1 cellular context compared by ENCODE assay signal in the genomic region with DNA sequence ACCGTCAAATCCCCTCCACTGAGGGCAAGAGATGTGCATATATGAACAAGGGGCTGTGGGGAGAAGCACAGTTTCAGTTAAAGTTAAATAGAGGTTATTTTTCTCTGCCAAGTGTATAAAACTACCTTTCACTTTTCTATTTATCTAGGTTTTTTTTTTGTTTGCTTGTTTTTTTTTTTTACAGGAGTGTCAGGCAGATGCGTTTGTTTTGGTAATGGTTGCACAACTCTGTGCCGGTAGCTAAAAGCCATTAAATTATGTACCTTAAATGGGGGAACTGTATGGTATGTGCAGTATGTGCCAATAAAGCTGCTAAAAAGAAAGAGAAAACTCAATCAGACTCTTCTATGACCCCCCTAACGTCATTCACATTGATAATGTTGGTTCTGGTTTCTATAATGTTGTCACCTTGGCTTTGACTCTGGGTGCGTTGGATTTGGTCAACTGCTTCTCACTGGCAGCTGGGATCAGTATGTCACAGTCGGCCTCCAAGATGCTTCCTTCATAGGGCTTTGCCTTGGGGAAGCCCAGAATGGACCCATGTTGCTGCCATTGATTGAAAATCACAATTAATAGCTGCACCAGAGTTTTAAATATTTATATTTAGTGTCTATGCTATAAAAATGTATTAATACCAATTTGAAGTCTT.
TF ChIP-seq lines count a peak whose summit lies in the region.

No MANE protein-coding gene starts in this region.

TF ChIP-seq in HepG2, 621 proteins besides CTCF, POLR2A, EP300 and RAD21 (continues in another document):
- TF ChIP-seq, protein P1, sequence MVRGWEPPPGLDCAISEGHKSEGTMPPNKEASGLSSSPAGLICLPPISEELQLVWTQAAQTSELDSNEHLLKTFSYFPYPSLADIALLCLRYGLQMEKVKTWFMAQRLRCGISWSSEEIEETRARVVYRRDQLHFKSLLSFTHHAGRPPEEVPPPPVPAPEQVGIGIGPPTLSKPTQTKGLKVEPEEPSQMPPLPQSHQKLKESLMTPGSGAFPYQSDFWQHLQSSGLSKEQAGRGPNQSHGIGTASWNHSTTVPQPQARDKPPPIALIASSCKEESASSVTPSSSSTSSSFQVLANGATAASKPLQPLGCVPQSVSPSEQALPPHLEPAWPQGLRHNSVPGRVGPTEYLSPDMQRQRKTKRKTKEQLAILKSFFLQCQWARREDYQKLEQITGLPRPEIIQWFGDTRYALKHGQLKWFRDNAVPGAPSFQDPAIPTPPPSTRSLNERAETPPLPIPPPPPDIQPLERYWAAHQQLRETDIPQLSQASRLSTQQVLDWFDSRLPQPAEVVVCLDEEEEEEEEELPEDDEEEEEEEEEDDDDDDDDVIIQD (CRISPR knock-in tag; IDR thresholded peaks at IDR 0.05; ENCODE audit: low read depth), result no peak
- TF ChIP-seq ZNF768 (CRISPR knock-in tag; IDR thresholded peaks at IDR 0.05) (no peak), ZNF614 (CRISPR knock-in tag; IDR thresholded peaks at IDR 0.05; ENCODE audit: borderline replicate concordance) (no peak), RARG (CRISPR knock-in tag; IDR thresholded peaks at IDR 0.05; ENCODE audit: low read depth) (no peak), ZNF335 (CRISPR knock-in tag; IDR thresholded peaks at IDR 0.05) (no peak), ZNF251 (CRISPR knock-in tag; IDR thresholded peaks at IDR 0.05) (no peak), HOXA7 (CRISPR knock-in tag; IDR thresholded peaks at IDR 0.05) (no peak), ZNF12 (CRISPR knock-in tag; IDR thresholded peaks at IDR 0.05) (peak; percentile 98), TP53 (CRISPR knock-in tag; conservative IDR thresholded peaks at IDR 0.05) (no peak), BORCS8-MEF2B (CRISPR knock-in tag; IDR thresholded peaks at IDR 0.05) (no peak), SMYD3 (CRISPR knock-in tag; IDR thresholded peaks at IDR 0.05) (no peak), TCF7 (IDR thresholded peaks at IDR 0.05; ENCODE audit: low read depth) (no peak; the same call in 1 of the 2 replicates), ZNF570 (CRISPR knock-in tag; IDR thresholded peaks at IDR 0.05; ENCODE audit: borderline replicate concordance) (no peak), ZNF816 (CRISPR knock-in tag; IDR thresholded peaks at IDR 0.05; ENCODE audit: borderline replicate concordance) (no peak), HMG20B (CRISPR knock-in tag; conservative IDR thresholded peaks at IDR 0.05) (no peak), SETDB1 (CRISPR knock-in tag; IDR thresholded peaks at IDR 0.05; ENCODE audit: borderline replicate concordance) (no peak), NR3C1 (CRISPR knock-in tag; IDR thresholded peaks at IDR 0.05) (no peak), ZNF326 (CRISPR knock-in tag; IDR thresholded peaks at IDR 0.05; ENCODE audit: borderline replicate concordance) (no peak), ZNF564 (CRISPR knock-in tag; IDR thresholded peaks at IDR 0.05) (no peak), SPEN (CRISPR knock-in tag; IDR thresholded peaks at IDR 0.05; ENCODE audit: low read depth) (no peak), GATAD2A (CRISPR knock-in tag; IDR thresholded peaks at IDR 0.05) (peak; percentile 49; the same call in 1 of the 2 replicates), ARNT2 (CRISPR knock-in tag; IDR thresholded peaks at IDR 0.05; ENCODE audit: low read depth) (no peak), ZNF577 (CRISPR knock-in tag; IDR thresholded peaks at IDR 0.05; ENCODE audit: borderline replicate concordance, low read depth) (no peak), ZNF557 (CRISPR knock-in tag; IDR thresholded peaks at IDR 0.05) (no peak), RNF2 (conservative IDR thresholded peaks at IDR 0.05; ENCODE audit: low read depth) (no peak), IRX3 (CRISPR knock-in tag; IDR thresholded peaks at IDR 0.05; ENCODE audit: borderline replicate concordance, low read depth) (no peak), AGO2 (optimal IDR thresholded peaks at IDR 0.05; ENCODE audit: low read depth, low read length) (peak; percentile 8), FLYWCH1 (CRISPR knock-in tag; IDR thresholded peaks at IDR 0.05) (no peak), ZNF672 (CRISPR knock-in tag; IDR thresholded peaks at IDR 0.05) (no peak), DNMT1 (CRISPR knock-in tag; IDR thresholded peaks at IDR 0.05) (no peak), ZNF232 (CRISPR knock-in tag; IDR thresholded peaks at IDR 0.05; ENCODE audit: borderline replicate concordance) (no peak), ATF1 (CRISPR knock-in tag; IDR thresholded peaks at IDR 0.05) (no peak)
- TF ChIP-seq, protein P2, sequence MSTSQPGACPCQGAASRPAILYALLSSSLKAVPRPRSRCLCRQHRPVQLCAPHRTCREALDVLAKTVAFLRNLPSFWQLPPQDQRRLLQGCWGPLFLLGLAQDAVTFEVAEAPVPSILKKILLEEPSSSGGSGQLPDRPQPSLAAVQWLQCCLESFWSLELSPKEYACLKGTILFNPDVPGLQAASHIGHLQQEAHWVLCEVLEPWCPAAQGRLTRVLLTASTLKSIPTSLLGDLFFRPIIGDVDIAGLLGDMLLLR (CRISPR knock-in tag; IDR thresholded peaks at IDR 0.05), result no peak
- TF ChIP-seq, protein P3, sequence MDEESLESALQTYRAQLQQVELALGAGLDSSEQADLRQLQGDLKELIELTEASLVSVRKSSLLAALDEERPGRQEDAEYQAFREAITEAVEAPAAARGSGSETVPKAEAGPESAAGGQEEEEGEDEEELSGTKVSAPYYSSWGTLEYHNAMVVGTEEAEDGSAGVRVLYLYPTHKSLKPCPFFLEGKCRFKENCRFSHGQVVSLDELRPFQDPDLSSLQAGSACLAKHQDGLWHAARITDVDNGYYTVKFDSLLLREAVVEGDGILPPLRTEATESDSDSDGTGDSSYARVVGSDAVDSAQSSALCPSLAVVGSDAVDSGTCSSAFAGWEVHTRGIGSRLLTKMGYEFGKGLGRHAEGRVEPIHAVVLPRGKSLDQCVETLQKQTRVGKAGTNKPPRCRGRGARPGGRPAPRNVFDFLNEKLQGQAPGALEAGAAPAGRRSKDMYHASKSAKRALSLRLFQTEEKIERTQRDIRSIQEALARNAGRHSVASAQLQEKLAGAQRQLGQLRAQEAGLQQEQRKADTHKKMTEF (CRISPR knock-in tag; IDR thresholded peaks at IDR 0.05), result no peak
- TF ChIP-seq, protein P4, sequence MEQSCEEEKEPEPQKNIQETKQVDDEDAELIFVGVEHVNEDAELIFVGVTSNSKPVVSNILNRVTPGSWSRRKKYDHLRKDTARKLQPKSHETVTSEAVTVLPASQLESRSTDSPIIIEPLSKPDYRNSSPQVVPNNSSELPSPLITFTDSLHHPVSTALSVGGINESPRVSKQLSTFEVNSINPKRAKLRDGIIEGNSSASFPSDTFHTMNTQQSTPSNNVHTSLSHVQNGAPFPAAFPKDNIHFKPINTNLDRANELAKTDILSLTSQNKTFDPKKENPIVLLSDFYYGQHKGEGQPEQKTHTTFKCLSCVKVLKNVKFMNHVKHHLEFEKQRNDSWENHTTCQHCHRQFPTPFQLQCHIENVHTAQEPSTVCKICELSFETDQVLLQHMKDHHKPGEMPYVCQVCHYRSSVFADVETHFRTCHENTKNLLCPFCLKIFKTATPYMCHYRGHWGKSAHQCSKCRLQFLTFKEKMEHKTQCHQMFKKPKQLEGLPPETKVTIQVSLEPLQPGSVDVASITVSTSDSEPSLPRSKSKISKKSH (CRISPR knock-in tag; IDR thresholded peaks at IDR 0.05; ENCODE audit: borderline replicate concordance), result no peak
- TF ChIP-seq, protein P5, sequence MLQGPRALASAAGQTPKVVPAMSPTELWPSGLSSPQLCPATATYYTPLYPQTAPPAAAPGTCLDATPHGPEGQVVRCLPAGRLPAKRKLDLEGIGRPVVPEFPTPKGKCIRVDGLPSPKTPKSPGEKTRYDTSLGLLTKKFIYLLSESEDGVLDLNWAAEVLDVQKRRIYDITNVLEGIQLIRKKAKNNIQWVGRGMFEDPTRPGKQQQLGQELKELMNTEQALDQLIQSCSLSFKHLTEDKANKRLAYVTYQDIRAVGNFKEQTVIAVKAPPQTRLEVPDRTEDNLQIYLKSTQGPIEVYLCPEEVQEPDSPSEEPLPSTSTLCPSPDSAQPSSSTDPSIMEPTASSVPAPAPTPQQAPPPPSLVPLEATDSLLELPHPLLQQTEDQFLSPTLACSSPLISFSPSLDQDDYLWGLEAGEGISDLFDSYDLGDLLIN (CRISPR knock-in tag; IDR thresholded peaks at IDR 0.05; ENCODE audit: borderline replicate concordance), result no peak
- TF ChIP-seq, protein P6, sequence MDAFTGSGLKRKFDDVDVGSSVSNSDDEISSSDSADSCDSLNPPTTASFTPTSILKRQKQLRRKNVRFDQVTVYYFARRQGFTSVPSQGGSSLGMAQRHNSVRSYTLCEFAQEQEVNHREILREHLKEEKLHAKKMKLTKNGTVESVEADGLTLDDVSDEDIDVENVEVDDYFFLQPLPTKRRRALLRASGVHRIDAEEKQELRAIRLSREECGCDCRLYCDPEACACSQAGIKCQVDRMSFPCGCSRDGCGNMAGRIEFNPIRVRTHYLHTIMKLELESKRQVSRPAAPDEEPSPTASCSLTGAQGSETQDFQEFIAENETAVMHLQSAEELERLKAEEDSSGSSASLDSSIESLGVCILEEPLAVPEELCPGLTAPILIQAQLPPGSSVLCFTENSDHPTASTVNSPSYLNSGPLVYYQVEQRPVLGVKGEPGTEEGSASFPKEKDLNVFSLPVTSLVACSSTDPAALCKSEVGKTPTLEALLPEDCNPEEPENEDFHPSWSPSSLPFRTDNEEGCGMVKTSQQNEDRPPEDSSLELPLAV (CRISPR knock-in tag; conservative IDR thresholded peaks at IDR 0.05; ENCODE audit: low read depth), result no peak
- TF ChIP-seq, protein P7, sequence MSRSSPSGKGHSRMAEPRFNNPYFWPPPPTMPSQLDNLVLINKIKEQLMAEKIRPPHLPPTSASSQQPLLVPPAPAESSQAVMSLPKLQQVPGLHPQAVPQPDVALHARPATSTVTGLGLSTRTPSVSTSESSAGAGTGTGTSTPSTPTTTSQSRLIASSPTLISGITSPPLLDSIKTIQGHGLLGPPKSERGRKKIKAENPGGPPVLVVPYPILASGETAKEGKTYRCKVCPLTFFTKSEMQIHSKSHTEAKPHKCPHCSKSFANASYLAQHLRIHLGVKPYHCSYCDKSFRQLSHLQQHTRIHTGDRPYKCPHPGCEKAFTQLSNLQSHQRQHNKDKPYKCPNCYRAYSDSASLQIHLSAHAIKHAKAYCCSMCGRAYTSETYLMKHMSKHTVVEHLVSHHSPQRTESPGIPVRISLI (CRISPR knock-in tag; IDR thresholded peaks at IDR 0.05; ENCODE audit: borderline replicate concordance), result peak; percentile 80; the same call in 1 of the 2 replicates
- TF ChIP-seq, protein P8, sequence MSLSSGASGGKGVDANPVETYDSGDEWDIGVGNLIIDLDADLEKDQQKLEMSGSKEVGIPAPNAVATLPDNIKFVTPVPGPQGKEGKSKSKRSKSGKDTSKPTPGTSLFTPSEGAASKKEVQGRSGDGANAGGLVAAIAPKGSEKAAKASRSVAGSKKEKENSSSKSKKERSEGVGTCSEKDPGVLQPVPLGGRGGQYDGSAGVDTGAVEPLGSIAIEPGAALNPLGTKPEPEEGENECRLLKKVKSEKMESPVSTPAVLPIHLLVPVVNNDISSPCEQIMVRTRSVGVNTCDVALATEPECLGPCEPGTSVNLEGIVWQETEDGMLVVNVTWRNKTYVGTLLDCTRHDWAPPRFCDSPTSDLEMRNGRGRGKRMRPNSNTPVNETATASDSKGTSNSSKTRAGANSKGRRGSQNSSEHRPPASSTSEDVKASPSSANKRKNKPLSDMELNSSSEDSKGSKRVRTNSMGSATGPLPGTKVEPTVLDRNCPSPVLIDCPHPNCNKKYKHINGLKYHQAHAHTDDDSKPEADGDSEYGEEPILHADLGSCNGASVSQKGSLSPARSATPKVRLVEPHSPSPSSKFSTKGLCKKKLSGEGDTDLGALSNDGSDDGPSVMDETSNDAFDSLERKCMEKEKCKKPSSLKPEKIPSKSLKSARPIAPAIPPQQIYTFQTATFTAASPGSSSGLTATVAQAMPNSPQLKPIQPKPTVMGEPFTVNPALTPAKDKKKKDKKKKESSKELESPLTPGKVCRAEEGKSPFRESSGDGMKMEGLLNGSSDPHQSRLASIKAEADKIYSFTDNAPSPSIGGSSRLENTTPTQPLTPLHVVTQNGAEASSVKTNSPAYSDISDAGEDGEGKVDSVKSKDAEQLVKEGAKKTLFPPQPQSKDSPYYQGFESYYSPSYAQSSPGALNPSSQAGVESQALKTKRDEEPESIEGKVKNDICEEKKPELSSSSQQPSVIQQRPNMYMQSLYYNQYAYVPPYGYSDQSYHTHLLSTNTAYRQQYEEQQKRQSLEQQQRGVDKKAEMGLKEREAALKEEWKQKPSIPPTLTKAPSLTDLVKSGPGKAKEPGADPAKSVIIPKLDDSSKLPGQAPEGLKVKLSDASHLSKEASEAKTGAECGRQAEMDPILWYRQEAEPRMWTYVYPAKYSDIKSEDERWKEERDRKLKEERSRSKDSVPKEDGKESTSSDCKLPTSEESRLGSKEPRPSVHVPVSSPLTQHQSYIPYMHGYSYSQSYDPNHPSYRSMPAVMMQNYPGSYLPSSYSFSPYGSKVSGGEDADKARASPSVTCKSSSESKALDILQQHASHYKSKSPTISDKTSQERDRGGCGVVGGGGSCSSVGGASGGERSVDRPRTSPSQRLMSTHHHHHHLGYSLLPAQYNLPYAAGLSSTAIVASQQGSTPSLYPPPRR (CRISPR knock-in tag; IDR thresholded peaks at IDR 0.05; ENCODE audit: borderline replicate concordance), result no peak
- TF ChIP-seq, protein P9, sequence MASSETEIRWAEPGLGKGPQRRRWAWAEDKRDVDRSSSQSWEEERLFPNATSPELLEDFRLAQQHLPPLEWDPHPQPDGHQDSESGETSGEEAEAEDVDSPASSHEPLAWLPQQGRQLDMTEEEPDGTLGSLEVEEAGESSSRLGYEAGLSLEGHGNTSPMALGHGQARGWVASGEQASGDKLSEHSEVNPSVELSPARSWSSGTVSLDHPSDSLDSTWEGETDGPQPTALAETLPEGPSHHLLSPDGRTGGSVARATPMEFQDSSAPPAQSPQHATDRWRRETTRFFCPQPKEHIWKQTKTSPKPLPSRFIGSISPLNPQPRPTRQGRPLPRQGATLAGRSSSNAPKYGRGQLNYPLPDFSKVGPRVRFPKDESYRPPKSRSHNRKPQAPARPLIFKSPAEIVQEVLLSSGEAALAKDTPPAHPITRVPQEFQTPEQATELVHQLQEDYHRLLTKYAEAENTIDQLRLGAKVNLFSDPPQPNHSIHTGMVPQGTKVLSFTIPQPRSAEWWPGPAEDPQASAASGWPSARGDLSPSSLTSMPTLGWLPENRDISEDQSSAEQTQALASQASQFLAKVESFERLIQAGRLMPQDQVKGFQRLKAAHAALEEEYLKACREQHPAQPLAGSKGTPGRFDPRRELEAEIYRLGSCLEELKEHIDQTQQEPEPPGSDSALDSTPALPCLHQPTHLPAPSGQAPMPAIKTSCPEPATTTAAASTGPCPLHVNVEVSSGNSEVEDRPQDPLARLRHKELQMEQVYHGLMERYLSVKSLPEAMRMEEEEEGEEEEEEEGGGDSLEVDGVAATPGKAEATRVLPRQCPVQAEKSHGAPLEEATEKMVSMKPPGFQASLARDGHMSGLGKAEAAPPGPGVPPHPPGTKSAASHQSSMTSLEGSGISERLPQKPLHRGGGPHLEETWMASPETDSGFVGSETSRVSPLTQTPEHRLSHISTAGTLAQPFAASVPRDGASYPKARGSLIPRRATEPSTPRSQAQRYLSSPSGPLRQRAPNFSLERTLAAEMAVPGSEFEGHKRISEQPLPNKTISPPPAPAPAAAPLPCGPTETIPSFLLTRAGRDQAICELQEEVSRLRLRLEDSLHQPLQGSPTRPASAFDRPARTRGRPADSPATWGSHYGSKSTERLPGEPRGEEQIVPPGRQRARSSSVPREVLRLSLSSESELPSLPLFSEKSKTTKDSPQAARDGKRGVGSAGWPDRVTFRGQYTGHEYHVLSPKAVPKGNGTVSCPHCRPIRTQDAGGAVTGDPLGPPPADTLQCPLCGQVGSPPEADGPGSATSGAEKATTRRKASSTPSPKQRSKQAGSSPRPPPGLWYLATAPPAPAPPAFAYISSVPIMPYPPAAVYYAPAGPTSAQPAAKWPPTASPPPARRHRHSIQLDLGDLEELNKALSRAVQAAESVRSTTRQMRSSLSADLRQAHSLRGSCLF (CRISPR knock-in tag; IDR thresholded peaks at IDR 0.05; ENCODE audit: borderline replicate concordance), result no peak
